ENCODE assay signal across 11 cellular contexts in the genomic region with DNA sequence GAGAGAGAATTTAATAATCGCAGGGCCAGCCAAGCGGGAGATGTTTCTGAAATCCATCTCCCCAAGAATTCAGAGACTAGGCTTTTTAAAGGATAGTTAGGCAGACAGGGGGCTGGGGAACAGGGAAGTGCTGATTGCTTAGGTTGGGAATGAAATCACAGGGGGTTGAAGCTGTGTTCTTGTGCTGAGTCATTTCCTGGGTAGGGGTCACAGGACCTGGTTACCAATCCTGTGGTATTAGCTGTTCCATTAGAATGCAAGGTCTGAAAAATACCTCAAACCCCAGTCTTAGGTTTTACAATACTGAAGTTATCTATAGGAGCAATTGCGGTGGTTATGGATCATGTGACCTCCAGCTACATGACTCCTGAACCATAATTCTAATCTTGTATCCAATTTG. TPM values are rescaled to one million over a fixed set of nuclear protein-coding genes. Genes with fewer than 3 reads are reported as not detected.
DNase-seq lines count a peak whose midpoint lies in the region; ATAC-seq lines count a peak whose summit lies in the region.
"Had no signal": no experiment of that assay in that cellular context is flagged by ENCODE, and none has a peak within 500 bp of the region (broad histone marks: within the 10 kb centered on the region; RNA-seq: fewer than 3 reads in every experiment).

No MANE protein-coding gene starts in this region.

- H3K27ac Mint-ChIP-seq in activated naive CD8-positive, alpha-beta T cell treated with anti-CD3 and anti-CD28 coated beads, Interleukin-2, amount 10 ng/mL, durations not matched to agents 7 days and 5 days: no peak overlapping the region
- H3K27ac Mint-ChIP-seq in immature natural killer cell: peak overlapping the region in 1 of 6 donors; percentile 29
- H3K27ac Mint-ChIP-seq in naive thymus-derived CD8-positive, alpha-beta T cell: peak overlapping the region in 1 of 10 donors; percentile 46

- POLR2A ChIA-PET in activated naive CD8-positive, alpha-beta T cell treated with anti-CD3 and anti-CD28 coated beads, Interleukin-2, amount 10 ng/mL, durations not matched to agents 7 days and 5 days (lab: Charles Lee): no interaction called here
- POLR2A ChIA-PET in naive thymus-derived CD8-positive, alpha-beta T cell (lab: Charles Lee): no interaction called here

- peaks cover 42% of the 10 kb centered on the region for H3K36me3 Mint-ChIP-seq in activated naive CD8-positive, alpha-beta T cell treated with anti-CD3 and anti-CD28 coated beads, Interleukin-2, amount 10 ng/mL, durations not matched to agents 7 days and 5 days
- H3K36me3 Mint-ChIP-seq in immature natural killer cell: peaks cover 25 to 29% (median 25%) of the 10 kb centered on the region in 3 donors
- H3K36me3 Mint-ChIP-seq in naive thymus-derived CD8-positive, alpha-beta T cell: peaks cover 22 to 28% (median 24%) of the 10 kb centered on the region in 3 donors

- H3K4me3 Mint-ChIP-seq in activated naive CD8-positive, alpha-beta T cell treated with anti-CD3 and anti-CD28 coated beads, Interleukin-2, amount 10 ng/mL, durations not matched to agents 7 days and 5 days: peak overlapping the region; percentile 14
- H3K4me3 Mint-ChIP-seq in immature natural killer cell: peak overlapping the region in 3 of 5 donors; percentile 5 to 19 (median 5)
- peak overlapping the region in 1 of 10 donors; percentile 30 for H3K4me3 Mint-ChIP-seq in naive thymus-derived CD8-positive, alpha-beta T cell

- no peaks in the 10 kb centered on the region for H3K27me3 ChIP-seq in HUES6 (ENCODE audit: control insufficient read depth, insufficient read depth, low read length)

- no peaks in the 10 kb centered on the region for H3K27me3 Mint-ChIP-seq in activated naive CD8-positive, alpha-beta T cell treated with anti-CD3 and anti-CD28 coated beads, Interleukin-2, amount 10 ng/mL, durations not matched to agents 7 days and 5 days
- peaks cover 0 to 7% (median 0%) of the 10 kb centered on the region in 3 donors for H3K27me3 Mint-ChIP-seq in immature natural killer cell (ENCODE audit: low read depth in 3 of 3)
- H3K27me3 Mint-ChIP-seq in naive thymus-derived CD8-positive, alpha-beta T cell: no peaks in the 10 kb centered on the region

- H3K4me1 ChIP-seq in HUES6 (ENCODE audit: control insufficient read depth, insufficient read depth, low read length): peaks cover 4% of the 10 kb centered on the region; the same call in 1 of the 2 replicates

- peaks cover 7% of the 10 kb centered on the region for H3K9me3 ChIP-seq in HUES6 (ENCODE audit: control insufficient read depth, insufficient read depth, low read depth, low read length)

- DNase-seq in EL: peak; percentile 84
- DNase-seq in activated naive CD8-positive, alpha-beta T cell treated with anti-CD3 and anti-CD28 coated beads, Interleukin-2, amount 10 ng/mL, durations not matched to agents 7 days and 5 days: no peak
- no peak for DNase-seq in immature natural killer cell
- no peak for DNase-seq in naive thymus-derived CD8-positive, alpha-beta T cell
- no peak for DNase-seq in HPDE6-E6E7 (ENCODE audit: extremely low spot score)
- no peak for DNase-seq in HuH-7 (ENCODE audit: low spot score)
- DNase-seq in NCI-H1092 (lab: John Stamatoyannopoulos, UW): no peak
- DNase-seq: NCI-H2081 treated with DMSO at 0.1 percent for 48 hours, small intestine had no signal

- H3K9me3 Mint-ChIP-seq in activated naive CD8-positive, alpha-beta T cell treated with anti-CD3 and anti-CD28 coated beads, Interleukin-2, amount 10 ng/mL, durations not matched to agents 7 days and 5 days: peaks cover 17% of the 10 kb centered on the region
- H3K9me3 Mint-ChIP-seq in immature natural killer cell: peaks cover 2 to 20% (median 15%) of the 10 kb centered on the region in 6 donors
- peaks cover 7 to 23% (median 12%) of the 10 kb centered on the region in 9 donors for H3K9me3 Mint-ChIP-seq in naive thymus-derived CD8-positive, alpha-beta T cell

- no peaks in the 10 kb centered on the region for H3K36me3 ChIP-seq in HUES6 (ENCODE audit: control insufficient read depth, insufficient read depth, low read length)

- H3K27ac ChIP-seq in HUES6 (ENCODE audit: low read depth, low read length): peak overlapping the region; percentile 79; the same call in 1 of the 2 replicates
- H3K27ac ChIP-seq: SK-N-MC had no signal

- peak overlapping the region; percentile 61 for H3K9ac ChIP-seq in HUES6 (ENCODE audit: low read length)

- H3K4me1 Mint-ChIP-seq in activated naive CD8-positive, alpha-beta T cell treated with anti-CD3 and anti-CD28 coated beads, Interleukin-2, amount 10 ng/mL, durations not matched to agents 7 days and 5 days: peaks cover 46% of the 10 kb centered on the region
- peaks cover 65 to 77% of the 10 kb centered on the region in 2 donors for H3K4me1 Mint-ChIP-seq in immature natural killer cell
- peaks cover 20 to 84% (median 39%) of the 10 kb centered on the region in 4 donors for H3K4me1 Mint-ChIP-seq in naive thymus-derived CD8-positive, alpha-beta T cell

- H3K4me3 ChIP-seq in HUES6 (ENCODE audit: low read depth, low read length): no peak overlapping the region
- H3K4me3 ChIP-seq: SK-N-MC had no signal

- no peak for ATAC-seq in activated naive CD8-positive, alpha-beta T cell treated with anti-CD3 and anti-CD28 coated beads, Interleukin-2, amount 10 ng/mL, durations not matched to agents 7 days and 5 days (ENCODE audit: low read depth)
- no peak for ATAC-seq in naive thymus-derived CD8-positive, alpha-beta T cell

RNA-seq across cellular contexts. Expression of a gene that starts 4.6 kb away (rescaled TPM):
- total RNA-seq in activated naive CD8-positive, alpha-beta T cell treated with anti-CD3 and anti-CD28 coated beads, Interleukin-2, amount 10 ng/mL, durations not matched to agents 7 days and 5 days: 10 to 100 TPM; 58.7 to 61.4 TPM
- polyA plus RNA-seq in immature natural killer cell: 10 to 100 TPM; 17.2 to 34.6 (median 19.3) TPM
- 10 to 100 TPM; 23.1 to 27.5 TPM for total RNA-seq in naive thymus-derived CD8-positive, alpha-beta T cell
- 10 to 100 TPM in 2 of 3 donors, 1 to 10 TPM in 1; 7.5 to 14.8 (median 10.4) TPM for polyA plus RNA-seq in naive thymus-derived CD8-positive, alpha-beta T cell

RNA-seq across cellular contexts. Expression of a gene that starts 10.3 kb away (rescaled TPM):
- 100 to 1,000 TPM; 153 to 158 TPM for total RNA-seq in activated naive CD8-positive, alpha-beta T cell treated with anti-CD3 and anti-CD28 coated beads, Interleukin-2, amount 10 ng/mL, durations not matched to agents 7 days and 5 days
- 10 to 100 TPM; 49.0 to 97.9 (median 60.5) TPM for polyA plus RNA-seq in immature natural killer cell
- total RNA-seq in naive thymus-derived CD8-positive, alpha-beta T cell: 100 to 1,000 TPM; 116 to 121 TPM
- polyA plus RNA-seq in naive thymus-derived CD8-positive, alpha-beta T cell: 100 to 1,000 TPM in 2 of 3 donors, 10 to 100 TPM in 1; 82.8 to 115 (median 112) TPM
